ENCODE assay signal across 1 cellular context in the genomic region with DNA sequence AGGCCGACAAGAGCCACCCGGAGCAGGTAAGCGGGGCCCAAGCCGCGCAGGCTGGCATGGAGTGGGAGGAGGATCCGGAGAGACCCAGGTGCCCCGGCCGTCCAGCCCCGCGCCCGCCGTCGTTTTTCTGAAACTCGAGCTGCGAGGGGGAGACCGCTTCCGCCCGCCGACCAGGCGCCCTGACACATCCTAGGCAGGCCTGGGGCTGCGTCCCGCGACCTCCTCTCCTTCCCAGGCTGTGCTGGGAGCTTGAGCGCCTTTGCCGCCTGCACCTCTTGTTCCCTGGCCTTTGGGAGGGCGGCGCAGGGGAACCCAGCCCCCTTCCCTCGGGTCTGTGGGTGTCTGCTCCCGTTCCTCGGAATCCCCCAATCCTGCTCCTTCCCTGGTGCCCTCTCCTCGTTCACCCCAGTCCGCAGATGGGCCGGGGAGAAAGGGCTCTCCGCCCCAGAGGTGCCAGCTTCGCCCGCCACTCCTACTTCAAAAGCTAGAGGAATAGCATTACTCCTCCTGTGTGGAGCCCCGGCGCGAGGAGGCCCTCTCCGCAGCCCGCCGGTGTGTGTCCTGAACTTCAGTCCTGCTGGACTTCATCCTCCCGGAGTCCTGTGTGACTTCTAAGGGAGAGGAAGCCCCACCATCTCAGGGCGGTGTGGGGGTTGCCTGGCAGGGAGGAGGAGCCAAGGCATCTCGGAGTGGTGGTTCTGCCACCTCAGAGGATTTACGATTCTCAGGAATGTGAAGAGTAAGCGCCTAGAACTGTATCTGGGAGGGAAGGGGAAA.
TF ChIP-seq lines count a peak whose summit lies in the region.

No MANE protein-coding gene starts in this region.

TF ChIP-seq in HepG2, 621 proteins besides CTCF, POLR2A, EP300 and RAD21 (continued from another document and continues in another):
- TF ChIP-seq ZNF766 (CRISPR knock-in tag; IDR thresholded peaks at IDR 0.05; ENCODE audit: borderline replicate concordance) = no peak
- TF ChIP-seq GFI1 (CRISPR knock-in tag; IDR thresholded peaks at IDR 0.05; ENCODE audit: borderline replicate concordance) = no peak
- no peak for TF ChIP-seq NR2F1 (CRISPR knock-in tag; IDR thresholded peaks at IDR 0.05)
- TF ChIP-seq PCBP1 (IDR thresholded peaks at IDR 0.05; ENCODE audit: borderline replicate concordance, low read depth, low read length) = peak; percentile 40; the same call in 1 of the 2 replicates
- no peak for TF ChIP-seq MLLT10 (CRISPR knock-in tag; IDR thresholded peaks at IDR 0.05)
- TF ChIP-seq, protein P1, sequence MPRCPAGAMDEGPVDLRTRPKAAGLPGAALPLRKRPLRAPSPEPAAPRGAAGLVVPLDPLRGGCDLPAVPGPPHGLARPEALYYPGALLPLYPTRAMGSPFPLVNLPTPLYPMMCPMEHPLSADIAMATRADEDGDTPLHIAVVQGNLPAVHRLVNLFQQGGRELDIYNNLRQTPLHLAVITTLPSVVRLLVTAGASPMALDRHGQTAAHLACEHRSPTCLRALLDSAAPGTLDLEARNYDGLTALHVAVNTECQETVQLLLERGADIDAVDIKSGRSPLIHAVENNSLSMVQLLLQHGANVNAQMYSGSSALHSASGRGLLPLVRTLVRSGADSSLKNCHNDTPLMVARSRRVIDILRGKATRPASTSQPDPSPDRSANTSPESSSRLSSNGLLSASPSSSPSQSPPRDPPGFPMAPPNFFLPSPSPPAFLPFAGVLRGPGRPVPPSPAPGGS (CRISPR knock-in tag; IDR thresholded peaks at IDR 0.05) = no peak
- TF ChIP-seq ATRX (CRISPR knock-in tag; IDR thresholded peaks at IDR 0.05; ENCODE audit: borderline replicate concordance) = no peak
- TF ChIP-seq TEAD2 (CRISPR knock-in tag; IDR thresholded peaks at IDR 0.05) = no peak
- TF ChIP-seq, protein P2, sequence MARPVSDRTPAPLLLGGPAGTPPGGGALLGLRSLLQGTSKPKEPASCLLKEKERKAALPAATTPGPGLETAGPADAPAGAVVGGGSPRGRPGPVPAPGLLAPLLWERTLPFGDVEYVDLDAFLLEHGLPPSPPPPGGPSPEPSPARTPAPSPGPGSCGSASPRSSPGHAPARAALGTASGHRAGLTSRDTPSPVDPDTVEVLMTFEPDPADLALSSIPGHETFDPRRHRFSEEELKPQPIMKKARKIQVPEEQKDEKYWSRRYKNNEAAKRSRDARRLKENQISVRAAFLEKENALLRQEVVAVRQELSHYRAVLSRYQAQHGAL (CRISPR knock-in tag; IDR thresholded peaks at IDR 0.05; ENCODE audit: not compliant biosample characterization) = no peak
- no peak for TF ChIP-seq ZZZ3 (CRISPR knock-in tag; IDR thresholded peaks at IDR 0.05; ENCODE audit: borderline replicate concordance)
- no peak for TF ChIP-seq KAT7 (CRISPR knock-in tag; IDR thresholded peaks at IDR 0.05; ENCODE audit: borderline replicate concordance)
- no peak for TF ChIP-seq FOSL1 (CRISPR knock-in tag; IDR thresholded peaks at IDR 0.05; ENCODE audit: borderline replicate concordance)
- no peak for TF ChIP-seq ZNF274 (CRISPR knock-in tag; IDR thresholded peaks at IDR 0.05)
- TF ChIP-seq, protein P3, sequence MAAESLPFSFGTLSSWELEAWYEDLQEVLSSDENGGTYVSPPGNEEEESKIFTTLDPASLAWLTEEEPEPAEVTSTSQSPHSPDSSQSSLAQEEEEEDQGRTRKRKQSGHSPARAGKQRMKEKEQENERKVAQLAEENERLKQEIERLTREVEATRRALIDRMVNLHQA (CRISPR knock-in tag; IDR thresholded peaks at IDR 0.05) = no peak
- no peak; the same call in 1 of the 2 replicates for TF ChIP-seq DNMT1 (CRISPR knock-in tag; IDR thresholded peaks at IDR 0.05)
- TF ChIP-seq, protein P4, sequence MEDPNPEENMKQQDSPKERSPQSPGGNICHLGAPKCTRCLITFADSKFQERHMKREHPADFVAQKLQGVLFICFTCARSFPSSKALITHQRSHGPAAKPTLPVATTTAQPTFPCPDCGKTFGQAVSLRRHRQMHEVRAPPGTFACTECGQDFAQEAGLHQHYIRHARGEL (CRISPR knock-in tag; IDR thresholded peaks at IDR 0.05) = no peak
- no peak for TF ChIP-seq SMYD3 (CRISPR knock-in tag; IDR thresholded peaks at IDR 0.05)
- TF ChIP-seq, protein P5, sequence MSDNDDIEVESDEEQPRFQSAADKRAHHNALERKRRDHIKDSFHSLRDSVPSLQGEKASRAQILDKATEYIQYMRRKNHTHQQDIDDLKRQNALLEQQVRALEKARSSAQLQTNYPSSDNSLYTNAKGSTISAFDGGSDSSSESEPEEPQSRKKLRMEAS (IDR thresholded peaks at IDR 0.05) = no peak; the same call in 1 of the 2 replicates
- no peak for TF ChIP-seq SUZ12 (IDR thresholded peaks at IDR 0.05; ENCODE audit: low read depth, low read length)
- no peak for TF ChIP-seq FOXJ3 (CRISPR knock-in tag; IDR thresholded peaks at IDR 0.05; ENCODE audit: borderline replicate concordance)
- TF ChIP-seq HOXA5 (CRISPR knock-in tag; IDR thresholded peaks at IDR 0.05) = no peak; the same call in 1 of the 2 replicates
- no peak for TF ChIP-seq ZNF562 (CRISPR knock-in tag; IDR thresholded peaks at IDR 0.05; ENCODE audit: borderline replicate concordance)
- no peak for TF ChIP-seq TBX2 (CRISPR knock-in tag; IDR thresholded peaks at IDR 0.05; ENCODE audit: borderline replicate concordance)
- no peak for TF ChIP-seq CREB1 (IDR thresholded peaks at IDR 0.05)
- no peak for TF ChIP-seq CREB1 (CRISPR knock-in tag; IDR thresholded peaks at IDR 0.05)
- TF ChIP-seq RARG (CRISPR knock-in tag; IDR thresholded peaks at IDR 0.05; ENCODE audit: low read depth) = no peak
- peak; percentile 54; the same call in 1 of the 2 replicates for TF ChIP-seq ARNTL (CRISPR knock-in tag; IDR thresholded peaks at IDR 0.05)
- TF ChIP-seq, protein P6, sequence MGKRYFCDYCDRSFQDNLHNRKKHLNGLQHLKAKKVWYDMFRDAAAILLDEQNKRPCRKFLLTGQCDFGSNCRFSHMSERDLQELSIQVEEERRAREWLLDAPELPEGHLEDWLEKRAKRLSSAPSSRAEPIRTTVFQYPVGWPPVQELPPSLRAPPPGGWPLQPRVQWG (CRISPR knock-in tag; IDR thresholded peaks at IDR 0.05; ENCODE audit: borderline replicate concordance, low read depth) = no peak
- TF ChIP-seq, protein P7, sequence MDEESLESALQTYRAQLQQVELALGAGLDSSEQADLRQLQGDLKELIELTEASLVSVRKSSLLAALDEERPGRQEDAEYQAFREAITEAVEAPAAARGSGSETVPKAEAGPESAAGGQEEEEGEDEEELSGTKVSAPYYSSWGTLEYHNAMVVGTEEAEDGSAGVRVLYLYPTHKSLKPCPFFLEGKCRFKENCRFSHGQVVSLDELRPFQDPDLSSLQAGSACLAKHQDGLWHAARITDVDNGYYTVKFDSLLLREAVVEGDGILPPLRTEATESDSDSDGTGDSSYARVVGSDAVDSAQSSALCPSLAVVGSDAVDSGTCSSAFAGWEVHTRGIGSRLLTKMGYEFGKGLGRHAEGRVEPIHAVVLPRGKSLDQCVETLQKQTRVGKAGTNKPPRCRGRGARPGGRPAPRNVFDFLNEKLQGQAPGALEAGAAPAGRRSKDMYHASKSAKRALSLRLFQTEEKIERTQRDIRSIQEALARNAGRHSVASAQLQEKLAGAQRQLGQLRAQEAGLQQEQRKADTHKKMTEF (CRISPR knock-in tag; IDR thresholded peaks at IDR 0.05) = no peak
- no peak for TF ChIP-seq HNRNPK (IDR thresholded peaks at IDR 0.05; ENCODE audit: low read depth, low read length, poor library complexity, severe bottlenecking)
- TF ChIP-seq MED8 (CRISPR knock-in tag; IDR thresholded peaks at IDR 0.05; ENCODE audit: insufficient replicate concordance) = no peak
- TF ChIP-seq CC2D1A (CRISPR knock-in tag; IDR thresholded peaks at IDR 0.05) = 0 out of 2 replicates have a peak, but pooled peaks have one; percentile 48
- no peak for TF ChIP-seq ATAD3A (CRISPR knock-in tag; IDR thresholded peaks at IDR 0.05)
- TF ChIP-seq FOXK1 (CRISPR knock-in tag; IDR thresholded peaks at IDR 0.05; ENCODE audit: borderline replicate concordance, low read depth) = no peak
- TF ChIP-seq, protein P8, sequence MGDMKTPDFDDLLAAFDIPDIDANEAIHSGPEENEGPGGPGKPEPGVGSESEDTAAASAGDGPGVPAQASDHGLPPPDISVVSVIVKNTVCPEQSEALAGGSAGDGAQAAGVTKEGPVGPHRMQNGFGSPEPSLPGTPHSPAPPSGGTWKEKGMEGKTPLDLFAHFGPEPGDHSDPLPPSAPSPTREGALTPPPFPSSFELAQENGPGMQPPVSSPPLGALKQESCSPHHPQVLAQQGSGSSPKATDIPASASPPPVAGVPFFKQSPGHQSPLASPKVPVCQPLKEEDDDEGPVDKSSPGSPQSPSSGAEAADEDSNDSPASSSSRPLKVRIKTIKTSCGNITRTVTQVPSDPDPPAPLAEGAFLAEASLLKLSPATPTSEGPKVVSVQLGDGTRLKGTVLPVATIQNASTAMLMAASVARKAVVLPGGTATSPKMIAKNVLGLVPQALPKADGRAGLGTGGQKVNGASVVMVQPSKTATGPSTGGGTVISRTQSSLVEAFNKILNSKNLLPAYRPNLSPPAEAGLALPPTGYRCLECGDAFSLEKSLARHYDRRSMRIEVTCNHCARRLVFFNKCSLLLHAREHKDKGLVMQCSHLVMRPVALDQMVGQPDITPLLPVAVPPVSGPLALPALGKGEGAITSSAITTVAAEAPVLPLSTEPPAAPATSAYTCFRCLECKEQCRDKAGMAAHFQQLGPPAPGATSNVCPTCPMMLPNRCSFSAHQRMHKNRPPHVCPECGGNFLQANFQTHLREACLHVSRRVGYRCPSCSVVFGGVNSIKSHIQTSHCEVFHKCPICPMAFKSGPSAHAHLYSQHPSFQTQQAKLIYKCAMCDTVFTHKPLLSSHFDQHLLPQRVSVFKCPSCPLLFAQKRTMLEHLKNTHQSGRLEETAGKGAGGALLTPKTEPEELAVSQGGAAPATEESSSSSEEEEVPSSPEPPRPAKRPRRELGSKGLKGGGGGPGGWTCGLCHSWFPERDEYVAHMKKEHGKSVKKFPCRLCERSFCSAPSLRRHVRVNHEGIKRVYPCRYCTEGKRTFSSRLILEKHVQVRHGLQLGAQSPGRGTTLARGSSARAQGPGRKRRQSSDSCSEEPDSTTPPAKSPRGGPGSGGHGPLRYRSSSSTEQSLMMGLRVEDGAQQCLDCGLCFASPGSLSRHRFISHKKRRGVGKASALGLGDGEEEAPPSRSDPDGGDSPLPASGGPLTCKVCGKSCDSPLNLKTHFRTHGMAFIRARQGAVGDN (CRISPR knock-in tag; IDR thresholded peaks at IDR 0.05) = no peak
- no peak for TF ChIP-seq ZNF10 (CRISPR knock-in tag; IDR thresholded peaks at IDR 0.05; ENCODE audit: borderline replicate concordance, low read depth)
- TF ChIP-seq, protein P9, sequence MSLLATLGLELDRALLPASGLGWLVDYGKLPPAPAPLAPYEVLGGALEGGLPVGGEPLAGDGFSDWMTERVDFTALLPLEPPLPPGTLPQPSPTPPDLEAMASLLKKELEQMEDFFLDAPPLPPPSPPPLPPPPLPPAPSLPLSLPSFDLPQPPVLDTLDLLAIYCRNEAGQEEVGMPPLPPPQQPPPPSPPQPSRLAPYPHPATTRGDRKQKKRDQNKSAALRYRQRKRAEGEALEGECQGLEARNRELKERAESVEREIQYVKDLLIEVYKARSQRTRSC (CRISPR knock-in tag; IDR thresholded peaks at IDR 0.05; ENCODE audit: low read depth) = no peak
- no peak for TF ChIP-seq ZNF557 (CRISPR knock-in tag; IDR thresholded peaks at IDR 0.05)
- TF ChIP-seq, protein P10, sequence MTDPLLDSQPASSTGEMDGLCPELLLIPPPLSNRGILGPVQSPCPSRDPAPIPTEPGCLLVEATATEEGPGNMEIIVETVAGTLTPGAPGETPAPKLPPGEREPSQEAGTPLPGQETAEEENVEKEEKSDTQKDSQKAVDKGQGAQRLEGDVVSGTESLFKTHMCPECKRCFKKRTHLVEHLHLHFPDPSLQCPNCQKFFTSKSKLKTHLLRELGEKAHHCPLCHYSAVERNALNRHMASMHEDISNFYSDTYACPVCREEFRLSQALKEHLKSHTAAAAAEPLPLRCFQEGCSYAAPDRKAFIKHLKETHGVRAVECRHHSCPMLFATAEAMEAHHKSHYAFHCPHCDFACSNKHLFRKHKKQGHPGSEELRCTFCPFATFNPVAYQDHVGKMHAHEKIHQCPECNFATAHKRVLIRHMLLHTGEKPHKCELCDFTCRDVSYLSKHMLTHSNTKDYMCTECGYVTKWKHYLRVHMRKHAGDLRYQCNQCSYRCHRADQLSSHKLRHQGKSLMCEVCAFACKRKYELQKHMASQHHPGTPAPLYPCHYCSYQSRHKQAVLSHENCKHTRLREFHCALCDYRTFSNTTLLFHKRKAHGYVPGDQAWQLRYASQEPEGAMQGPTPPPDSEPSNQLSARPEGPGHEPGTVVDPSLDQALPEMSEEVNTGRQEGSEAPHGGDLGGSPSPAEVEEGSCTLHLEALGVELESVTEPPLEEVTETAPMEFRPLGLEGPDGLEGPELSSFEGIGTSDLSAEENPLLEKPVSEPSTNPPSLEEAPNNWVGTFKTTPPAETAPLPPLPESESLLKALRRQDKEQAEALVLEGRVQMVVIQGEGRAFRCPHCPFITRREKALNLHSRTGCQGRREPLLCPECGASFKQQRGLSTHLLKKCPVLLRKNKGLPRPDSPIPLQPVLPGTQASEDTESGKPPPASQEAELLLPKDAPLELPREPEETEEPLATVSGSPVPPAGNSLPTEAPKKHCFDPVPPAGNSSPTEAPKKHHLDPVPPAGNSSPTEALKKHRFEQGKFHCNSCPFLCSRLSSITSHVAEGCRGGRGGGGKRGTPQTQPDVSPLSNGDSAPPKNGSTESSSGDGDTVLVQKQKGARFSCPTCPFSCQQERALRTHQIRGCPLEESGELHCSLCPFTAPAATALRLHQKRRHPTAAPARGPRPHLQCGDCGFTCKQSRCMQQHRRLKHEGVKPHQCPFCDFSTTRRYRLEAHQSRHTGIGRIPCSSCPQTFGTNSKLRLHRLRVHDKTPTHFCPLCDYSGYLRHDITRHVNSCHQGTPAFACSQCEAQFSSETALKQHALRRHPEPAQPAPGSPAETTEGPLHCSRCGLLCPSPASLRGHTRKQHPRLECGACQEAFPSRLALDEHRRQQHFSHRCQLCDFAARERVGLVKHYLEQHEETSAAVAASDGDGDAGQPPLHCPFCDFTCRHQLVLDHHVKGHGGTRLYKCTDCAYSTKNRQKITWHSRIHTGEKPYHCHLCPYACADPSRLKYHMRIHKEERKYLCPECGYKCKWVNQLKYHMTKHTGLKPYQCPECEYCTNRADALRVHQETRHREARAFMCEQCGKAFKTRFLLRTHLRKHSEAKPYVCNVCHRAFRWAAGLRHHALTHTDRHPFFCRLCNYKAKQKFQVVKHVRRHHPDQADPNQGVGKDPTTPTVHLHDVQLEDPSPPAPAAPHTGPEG (CRISPR knock-in tag; IDR thresholded peaks at IDR 0.05) = no peak
- TF ChIP-seq MXI1 (IDR thresholded peaks at IDR 0.05; ENCODE audit: borderline replicate concordance, low read depth, low read length) = no peak
- no peak for TF ChIP-seq MZF1 (CRISPR knock-in tag; IDR thresholded peaks at IDR 0.05; ENCODE audit: borderline replicate concordance)
- TF ChIP-seq, protein P11, sequence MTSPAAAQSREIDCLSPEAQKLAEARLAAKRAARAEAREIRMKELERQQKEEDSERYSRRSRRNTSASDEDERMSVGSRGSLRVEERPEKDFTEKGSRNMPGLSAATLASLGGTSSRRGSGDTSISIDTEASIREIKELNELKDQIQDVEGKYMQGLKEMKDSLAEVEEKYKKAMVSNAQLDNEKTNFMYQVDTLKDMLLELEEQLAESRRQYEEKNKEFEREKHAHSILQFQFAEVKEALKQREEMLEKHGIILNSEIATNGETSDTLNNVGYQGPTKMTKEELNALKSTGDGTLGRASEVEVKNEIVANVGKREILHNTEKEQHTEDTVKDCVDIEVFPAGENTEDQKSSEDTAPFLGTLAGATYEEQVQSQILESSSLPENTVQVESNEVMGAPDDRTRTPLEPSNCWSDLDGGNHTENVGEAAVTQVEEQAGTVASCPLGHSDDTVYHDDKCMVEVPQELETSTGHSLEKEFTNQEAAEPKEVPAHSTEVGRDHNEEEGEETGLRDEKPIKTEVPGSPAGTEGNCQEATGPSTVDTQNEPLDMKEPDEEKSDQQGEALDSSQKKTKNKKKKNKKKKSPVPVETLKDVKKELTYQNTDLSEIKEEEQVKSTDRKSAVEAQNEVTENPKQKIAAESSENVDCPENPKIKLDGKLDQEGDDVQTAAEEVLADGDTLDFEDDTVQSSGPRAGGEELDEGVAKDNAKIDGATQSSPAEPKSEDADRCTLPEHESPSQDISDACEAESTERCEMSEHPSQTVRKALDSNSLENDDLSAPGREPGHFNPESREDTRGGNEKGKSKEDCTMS (CRISPR knock-in tag; conservative IDR thresholded peaks at IDR 0.05) = no peak; the same call in 1 of the 2 replicates
